Comparison of ENCODE assay signal across 8 cellular contexts in genomic region chrX:7926914-7927258, GRCh38. TPM values are rescaled to one million over a fixed set of nuclear protein-coding genes. Genes with fewer than 3 reads are reported as not detected.
DNase-seq lines count a peak whose midpoint lies in the region; ATAC-seq, FAIRE-seq and TF ChIP-seq lines count a peak whose summit lies in the region.

No MANE protein-coding gene starts in this region.

- H2BK120ac ChIP-seq in IMR-90 (ENCODE audit: low read depth, low read length), result no peak overlapping the region

- POLR2A ChIA-PET in IMR-90 (lab: Charles Lee; ENCODE audit: unreplicated experiment), result no interaction called here

- BruUV-seq in IMR-90 (replicated peaks; lab: Mats Ljungman, UMichigan), result no TSS peak

- no peak overlapping the region; the same call in 1 of the 2 replicates for H3K18ac ChIP-seq in IMR-90 (ENCODE audit: low read depth, low read length)

- H3K79me1 ChIP-seq in IMR-90 (ENCODE audit: low read depth in 1 of 2, low read length in 2 of 2), result no peaks in the 10 kb centered on the region

- TF ChIP-seq RAD21 in IMR-90 (IDR thresholded peaks at IDR 0.05; ENCODE audit: low read length) (no peak), neural cell (conservative IDR thresholded peaks at IDR 0.05) (no peak)

- in situ Hi-C loops in IMR-90 (cut with MboI; ENCODE audit: low sequenced_read_pairs), result no loop called here

- H2BK20ac ChIP-seq in IMR-90 (ENCODE audit: low read depth, low read length), result no peak overlapping the region

- H3K36me3 Mint-ChIP-seq in effector memory CD8-positive, alpha-beta T cell (ENCODE audit: insufficient read depth), result peaks cover 13% of the 10 kb centered on the region

- no peak overlapping the region for H2BK15ac ChIP-seq in IMR-90 (ENCODE audit: low read depth, low read length)

- peak overlapping the region; percentile 80 to 86 for H3K4me3 Mint-ChIP-seq in effector memory CD8-positive, alpha-beta T cell

- H3K36me3 ChIP-seq in IMR-90 (ENCODE audit: control insufficient read depth, insufficient read depth, low read length), result no peaks in the 10 kb centered on the region
- no peaks in the 10 kb centered on the region for H3K36me3 ChIP-seq in neural cell (ENCODE audit: insufficient read depth, low read length)

- H3K4me1 ChIP-seq in IMR-90 (ENCODE audit: control insufficient read depth, insufficient read depth, low read length), result no peaks in the 10 kb centered on the region

- peak overlapping the region; percentile 76 for H4K5ac ChIP-seq in IMR-90 (ENCODE audit: low read depth, low read length)

- no peaks in the 10 kb centered on the region for H3F3A ChIP-seq in neural cell (ENCODE audit: insufficient read depth, low read length, poor library complexity, severe bottlenecking)

- peak; percentile 60 for ATAC-seq in IMR-90 (ENCODE audit: low read depth)
- no peak for ATAC-seq in effector memory CD8-positive, alpha-beta T cell (replicated peaks)
- no peak for ATAC-seq in HG03095 (IDR thresholded peaks at IDR 0.05; ENCODE audit: unreplicated experiment)

- DNase-seq in GM18507 (ENCODE audit: extremely low spot score, insufficient read length, low read depth) (peak; percentile 22), IMR-90 (no peak), NCI-H187 (lab: John Stamatoyannopoulos, UW) (no peak), hepatic stellate cell (ENCODE audit: low spot score) (no peak)
- peak in 1 of 3 experiments; percentile 1 for DNase-seq in effector memory CD8-positive, alpha-beta T cell
- DNase-seq in stimulated activated CD4-positive, alpha-beta T cell treated with anti-CD3 and anti-CD28 coated beads, Interleukin-12 subunit alpha, Interleukin-12 subunit beta, amount 100 ng/mL, for 4 hours, result no peak

- TF ChIP-seq CTCF in IMR-90 (conservative IDR thresholded peaks at IDR 0.05; ENCODE audit: low read depth, low read length) (no peak), neural cell (IDR thresholded peaks at IDR 0.05; ENCODE audit: poor library complexity, severe bottlenecking) (no peak)

- dilution Hi-C loops in IMR-90 (cut with HindIII; ENCODE audit: low sequenced_read_pairs, unreplicated experiment), result no loop called here

- TF ChIP-seq EP300 in neural cell (conservative IDR thresholded peaks at IDR 0.05; ENCODE audit: poor library complexity, severe bottlenecking), result no peak

- no peak overlapping the region for H2AK9ac ChIP-seq in IMR-90 (replicated peaks; ENCODE audit: low read depth, low read length, poor library complexity)

- intact Hi-C loops in IMR-90 (cut with micrococcal nuclease), result loop anchor here (5.0 to 10.0 kb wide), 5 partner anchors 695 to 1905 kb away; no protein-coding TSS in a partner anchor

- peak overlapping the region; percentile 27 for H2BK5ac ChIP-seq in IMR-90 (ENCODE audit: low read depth, low read length, poor library complexity, severe bottlenecking)

- H3K27ac ChIP-seq in IMR-90 (ENCODE audit: insufficient read depth, low read length) (peak overlapping the region; percentile 52), neural cell (ENCODE audit: low read length) (no peak overlapping the region)

- no peak for TF ChIP-seq POLR2A in IMR-90 (IDR thresholded peaks at IDR 0.05; ENCODE audit: low read depth, low read length)

- H2AFZ ChIP-seq in IMR-90 (replicated peaks; ENCODE audit: low read length, poor library complexity) (peak overlapping the region; percentile 94), neural cell (ENCODE audit: low read depth, low read length) (no peak overlapping the region)

- peak overlapping the region; percentile 56 for H3K4ac ChIP-seq in IMR-90 (ENCODE audit: low read depth, low read length)

- peak overlapping the region; percentile 96 to 97 for H3K27ac Mint-ChIP-seq in effector memory CD8-positive, alpha-beta T cell

- FAIRE-seq in GM18507 (lab: Jason Lieb, UNC), result no peak

- H3K27me3 ChIP-seq in IMR-90 (ENCODE audit: control insufficient read depth, insufficient read depth, low read length), result no peaks in the 10 kb centered on the region
- H3K27me3 ChIP-seq in neural cell (ENCODE audit: insufficient read depth, low read depth, low read length), result no peaks in the 10 kb centered on the region

- WGBS in IMR-90 (ENCODE audit: extremely low coverage in 2 of 2, insufficient read length in 1 of 2), 2 experiments, result 20% methylated on average over 15 of the region's 20 CpGs; no CpG with 5 or more reads in 1 of the 2 experiments

- H3K9me1 ChIP-seq in IMR-90 (ENCODE audit: insufficient read depth, low read length), result no peaks in the 10 kb centered on the region

- CTCF ChIA-PET in IMR-90 (lab: Yijun Ruan, JAX), result no interaction called here

- H2AK5ac ChIP-seq in IMR-90 (ENCODE audit: low read depth, low read length), result no peak overlapping the region

- H3K9me3 ChIP-seq in IMR-90 (ENCODE audit: control insufficient read depth, insufficient read depth, low read length), result no peaks in the 10 kb centered on the region
- no peaks in the 10 kb centered on the region for H3K9me3 ChIP-seq in neural cell (ENCODE audit: low read length)

- no peak overlapping the region for H3K56ac ChIP-seq in IMR-90 (ENCODE audit: extremely low read depth, insufficient read depth, low read length)

- H4K20me1 ChIP-seq in IMR-90 (ENCODE audit: insufficient read depth, low read length) (no peaks in the 10 kb centered on the region), neural cell (ENCODE audit: insufficient read depth) (no peaks in the 10 kb centered on the region)

- H3K4me1 Mint-ChIP-seq in effector memory CD8-positive, alpha-beta T cell (ENCODE audit: low read depth in 2 of 2), result peaks cover 0 to 7% of the 10 kb centered on the region in 2 donors

- H3K9me2 ChIP-seq in neural cell (ENCODE audit: insufficient read depth, low read length), result no peaks in the 10 kb centered on the region

- H3K4me2 ChIP-seq in IMR-90 (ENCODE audit: low read depth, low read length), result peak overlapping the region; percentile 69
- H3K4me2 ChIP-seq in neural cell (ENCODE audit: low read length), result no peak overlapping the region

- no peaks in the 10 kb centered on the region for H3K9me3 Mint-ChIP-seq in effector memory CD8-positive, alpha-beta T cell

- peaks cover 0 to 4% of the 10 kb centered on the region in 2 donors for H3K27me3 Mint-ChIP-seq in effector memory CD8-positive, alpha-beta T cell

- H4K8ac ChIP-seq in IMR-90 (ENCODE audit: low read depth in 2 of 2, low read length in 2 of 2), result peak overlapping the region; percentile 99 to 100

- H3K23ac ChIP-seq in IMR-90 (ENCODE audit: low read depth, low read length), result no peak overlapping the region

- H3K79me2 ChIP-seq in neural cell (replicated peaks; ENCODE audit: insufficient read depth, low read length), result no peaks in the 10 kb centered on the region

- peak overlapping the region; percentile 89; the same call in 1 of the 2 replicates for H4K91ac ChIP-seq in IMR-90 (ENCODE audit: insufficient read depth, low read depth, low read length)

- H3K4me3 ChIP-seq in IMR-90 (ENCODE audit: insufficient read depth, low read depth, low read length) (peak overlapping the region; percentile 81), neural cell (ENCODE audit: low read length) (peak overlapping the region; percentile 60)

- H3K9ac ChIP-seq in IMR-90 (ENCODE audit: low read depth, low read length) (peak overlapping the region; percentile 71), neural cell (ENCODE audit: low read length) (peak overlapping the region; percentile 38)

- no peak overlapping the region for H3K14ac ChIP-seq in IMR-90 (replicated peaks; ENCODE audit: low read depth, low read length)

TF ChIP-seq in IMR-90, 13 proteins besides CTCF, POLR2A, EP300 and RAD21 (continues in another document):
- no peak for TF ChIP-seq CEBPB (IDR thresholded peaks at IDR 0.05; ENCODE audit: low read depth, low read length)
- TF ChIP-seq RCOR1 (IDR thresholded peaks at IDR 0.05; ENCODE audit: insufficient replicate concordance, low read length), result no peak
- no peak for TF ChIP-seq ELK1 (IDR thresholded peaks at IDR 0.05; ENCODE audit: borderline replicate concordance, low read depth, low read length)
- no peak for TF ChIP-seq MAZ (IDR thresholded peaks at IDR 0.05; ENCODE audit: borderline replicate concordance, low read depth, low read length)
- TF ChIP-seq SMC3 (IDR thresholded peaks at IDR 0.05; ENCODE audit: low read depth, low read length), result no peak

TF ChIP-seq in neural cell, 6 proteins besides CTCF, POLR2A, EP300 and RAD21:
- TF ChIP-seq MXI1 (conservative IDR thresholded peaks at IDR 0.05; ENCODE audit: poor library complexity, severe bottlenecking), result no peak
- TF ChIP-seq EZH2 (IDR thresholded peaks at IDR 0.05; ENCODE audit: borderline replicate concordance, insufficient read depth, low read length, poor library complexity, severe bottlenecking), result no peak
- no peak for TF ChIP-seq REST (IDR thresholded peaks at IDR 0.05; ENCODE audit: borderline replicate concordance)
- no peak for TF ChIP-seq SMC3 (conservative IDR thresholded peaks at IDR 0.05; ENCODE audit: poor library complexity)
- TF ChIP-seq TAF1 (IDR thresholded peaks at IDR 0.05; ENCODE audit: low read depth), result no peak
- TF ChIP-seq POLR2AphosphoS5 (IDR thresholded peaks at IDR 0.05), result no peak

RNA-seq across cellular contexts. Expression of gene PNPLA4, which starts 0.3 kb away (rescaled TPM):
- total RNA-seq in IMR-90 (2012; rRNA removed), result 10.6 and 14.3 TPM in 2 replicates
- polyA plus RNA-seq in IMR-90 (2012; rRNA removed) (10.9 and 15.7 TPM in 2 replicates), neural cell (2.0 and 3.8 TPM in 2 replicates)
- polyA plus RNA-seq in IMR-90 (2012; cell fraction: cytosol; rRNA removed), result 4.2 and 6.9 TPM in 2 replicates
- polyA plus RNA-seq in IMR-90 (2012; cell fraction: nucleus; rRNA removed; ENCODE audit: low replicate concordance), result 2.6 and 10.4 TPM in 2 replicates
- polyA minus RNA-seq in neural cell, result 0.97 and 1.0 TPM in 2 replicates
